ENCODE assay signal across 8 cellular contexts in the genomic region with DNA sequence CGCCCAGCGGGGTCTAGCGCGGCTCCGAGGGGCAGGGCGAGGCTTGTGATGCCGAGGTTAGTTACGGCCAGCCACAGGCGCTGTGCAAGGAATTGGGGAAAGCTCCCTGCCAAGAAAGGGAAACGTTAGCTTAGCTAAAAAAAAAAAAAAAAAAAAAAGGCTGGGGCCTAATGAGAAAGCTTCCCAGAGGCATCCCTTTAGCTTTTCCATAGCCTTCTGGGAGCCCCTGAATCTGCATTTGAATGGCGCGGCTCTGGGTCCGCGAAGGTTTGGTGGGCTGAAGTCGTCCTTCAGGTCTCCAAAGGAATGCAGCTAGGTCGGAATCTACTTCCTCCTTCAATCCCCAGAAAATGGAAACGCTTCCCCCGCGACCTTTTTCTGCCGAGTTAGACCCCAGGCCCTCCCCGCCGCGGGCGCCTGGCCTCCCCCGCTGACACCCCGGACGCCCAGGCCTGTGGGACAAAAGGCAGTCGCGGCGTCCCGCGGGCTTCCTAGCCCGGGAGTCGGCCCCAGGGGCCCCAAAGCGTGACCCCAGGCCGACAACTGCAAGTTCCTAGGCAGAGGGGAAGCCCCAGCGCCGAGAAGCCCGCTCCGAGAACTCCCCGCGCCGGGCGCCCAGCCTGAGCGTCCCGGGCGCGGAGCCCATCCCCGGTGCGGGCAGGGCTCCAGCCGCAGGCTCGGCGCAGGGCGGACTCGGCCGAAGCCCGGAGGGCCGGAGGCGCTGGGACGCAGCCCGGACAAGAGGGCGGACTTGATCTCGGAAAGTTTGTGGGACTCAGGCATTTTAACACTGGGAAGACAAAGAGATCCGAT. TPM values are rescaled to one million over a fixed set of nuclear protein-coding genes. Genes with fewer than 3 reads are reported as not detected.
DNase-seq lines count a peak whose midpoint lies in the region; ATAC-seq and TF ChIP-seq lines count a peak whose summit lies in the region.

No MANE protein-coding gene starts in this region.

- CTCF ChIA-PET in T-cell (lab: Charles Lee) = no interaction called here

- DNase-seq in NCI-H345 (lab: John Stamatoyannopoulos, UW) (peak; percentile 30), NCI-H345 treated with DMSO at 0.1 percent for 48 hours (lab: John Stamatoyannopoulos, UW; ENCODE audit: unreplicated experiment) (no peak), T-cell (no peak), foreskin keratinocyte (no peak)

- H3K27ac Mint-ChIP-seq in T-cell = no peak overlapping the region

- no peaks in the 10 kb centered on the region for H3K27me3 ChIP-seq in foreskin keratinocyte
- H3K27me3 ChIP-seq in neuron (ENCODE audit: insufficient read depth, low read length) = no peaks in the 10 kb centered on the region

- H3K27me3 Mint-ChIP-seq in T-cell = peaks cover 41 to 58% of the 10 kb centered on the region in 2 donors

- no peak for ATAC-seq in T-cell (replicated peaks in 1 of 4)
- no peak for ATAC-seq in foreskin keratinocyte
- ATAC-seq in HG02938 (IDR thresholded peaks at IDR 0.05; ENCODE audit: unreplicated experiment) = no peak
- ATAC-seq in GM18520 (IDR thresholded peaks at IDR 0.05; ENCODE audit: unreplicated experiment) = no peak
- no peak for ATAC-seq in HG03108 (IDR thresholded peaks at IDR 0.05; ENCODE audit: unreplicated experiment)

- peak overlapping the region; percentile 22 to 46 (median 28) for H3K4me3 Mint-ChIP-seq in T-cell

- peak overlapping the region; percentile 85 for H2AFZ ChIP-seq in neuron (ENCODE audit: low read depth, low read length)

- H3K27ac ChIP-seq in foreskin keratinocyte = peak overlapping the region; percentile 90

- peak overlapping the region; percentile 65 for H3K4me3 ChIP-seq in neuron (ENCODE audit: low read length)

- H3K4me1 ChIP-seq in foreskin keratinocyte (peaks cover 16% of the 10 kb centered on the region), neuron (ENCODE audit: insufficient read depth, low read length) (peaks cover 24% of the 10 kb centered on the region)

- H3K9me3 Mint-ChIP-seq in T-cell = peaks cover 0 to 4% (median 0%) of the 10 kb centered on the region in 3 donors

- H3K9me3 ChIP-seq in neuron (ENCODE audit: low read length) = peaks cover 4% of the 10 kb centered on the region

- no peak for TF ChIP-seq CTCF in foreskin keratinocyte (conservative IDR thresholded peaks at IDR 0.05)

- POLR2A ChIA-PET in T-cell (lab: Charles Lee) = no interaction called here

- H3K36me3 Mint-ChIP-seq in T-cell = no peaks in the 10 kb centered on the region

- peaks cover 0 to 23% (median 21%) of the 10 kb centered on the region in 3 donors for H3K4me1 Mint-ChIP-seq in T-cell

- no peaks in the 10 kb centered on the region for H3K36me3 ChIP-seq in neuron (ENCODE audit: insufficient read depth, low read length)

RNA-seq across cellular contexts. Expression of a gene that starts 0.6 kb away (rescaled TPM):
- total RNA-seq in T-cell = 1 to 10 TPM in 3 of 5 donors, not detected in 2; 1.0 to 1.5 (median 1.5) TPM
- total RNA-seq in foreskin keratinocyte = 288 and 372 TPM in 2 replicates
- polyA plus RNA-seq in foreskin keratinocyte = 76.3 and 112 TPM in 2 replicates

Comparison
In these comparisons a context has a peak if more than half of its experiments do, and no peak if none do; other contexts are left out.
1. RNA of a gene that starts 0.6 kb away (total RNA-seq): 288 to 372 TPM in foreskin keratinocyte; 1.0 to 1.5 TPM in T-cell; every median in the first group is over 100 times any median in the second.